ENCODE assay signal across 18 cellular contexts in genomic region chr6:106790146-106790770, GRCh38.
"Had no signal": no experiment of that assay in that cellular context is flagged by ENCODE, and none has a peak within 500 bp of the region (broad histone marks: within the 10 kb centered on the region; RNA-seq: fewer than 3 reads in every experiment).

No MANE protein-coding gene starts in this region.

- H3K4me3 ChIP-seq: adrenal gland, gastrocnemius medialis, heart right ventricle, left ventricle myocardium inferior, skin epidermis, transverse colon had no signal

- H3K9me3 ChIP-seq: adrenal gland, gastrocnemius medialis, heart right ventricle, left ventricle myocardium inferior, transverse colon had no signal

- H3K79me2 ChIP-seq: parathyroid adenoma had no signal

- DNase-seq: activated CD4-positive, alpha-beta T cell treated with anti-CD3 and anti-CD28 coated beads, Interleukin-2, amount 10 ng/mL, durations not matched to agents 24 days and 14 days; activated CD8-positive, alpha-beta memory T cell treated with anti-CD3 and anti-CD28 coated beads for 24 hours; activated naive CD4-positive, alpha-beta T cell treated with anti-CD3 and anti-CD28 coated beads, Interleukin-2, amount 10 ng/mL, durations not matched to agents 7 days and 5 days; cortex of kidney; effector CD8-positive, alpha-beta T cell; gastrocnemius medialis; heart right ventricle; left ventricle myocardium inferior; mesendoderm; retina; stimulated activated CD4-positive, alpha-beta T cell treated with anti-CD3 and anti-CD28 coated beads, Interleukin-4, amount 100 ng/mL, for 4 hours; transverse colon had no signal

- H3K27me3 ChIP-seq: adrenal gland, gastrocnemius medialis, transverse colon had no signal

- H3K4me1 ChIP-seq: adrenal gland, heart right ventricle, left ventricle myocardium inferior, parathyroid adenoma, transverse colon had no signal

- H3K36me3 ChIP-seq: adrenal gland, gastrocnemius medialis, heart right ventricle, left ventricle myocardium inferior, transverse colon had no signal

- H2AFZ ChIP-seq: parathyroid adenoma had no signal

- ATAC-seq: activated T-helper 17 cell treated with anti-CD3 and anti-CD28 coated beads, Interleukin-2, amount 50 U/mL, for 72 hours; WTC11 had no signal

- H3K27ac ChIP-seq: adrenal gland, gastrocnemius medialis, heart right ventricle, left ventricle myocardium inferior, parathyroid adenoma, skin epidermis, transverse colon had no signal

- FAIRE-seq: islet of Langerhans had no signal

- H3K9ac ChIP-seq: parathyroid adenoma had no signal
